ENCODE assay signal across 26 cellular contexts in genomic region chr11:18259259-18259658, GRCh38. TPM values are rescaled to one million over a fixed set of nuclear protein-coding genes. Genes with fewer than 3 reads are reported as not detected.
"Had no signal": no experiment of that assay in that cellular context is flagged by ENCODE, and none has a peak within 500 bp of the region (broad histone marks: within the 10 kb centered on the region; RNA-seq: fewer than 3 reads in every experiment).

No MANE protein-coding gene starts in this region.

- H3K27me3 ChIP-seq: stomach, transverse colon had no signal

- DNase-seq: effector memory CD4-positive, alpha-beta T cell; heart right ventricle; hypothalamus; kidney glomerular epithelial cell; left ventricle myocardium inferior; mesenchymal stem cell; midbrain; naive B cell; nephron progenitor cell; psoas muscle; retina; stimulated activated naive CD4-positive, alpha-beta T cell; stomach; substantia nigra; transverse colon had no signal

- H3K4me1 Mint-ChIP-seq: naive B cell, nephron progenitor cell had no signal

- H3K4me1 ChIP-seq: heart right ventricle, left ventricle myocardium inferior, psoas muscle, transverse colon had no signal

- H3K36me3 Mint-ChIP-seq: naive B cell had no signal

- H3K9me3 ChIP-seq: heart right ventricle, left ventricle myocardium inferior, psoas muscle, stomach, thoracic aorta, transverse colon had no signal

- ATAC-seq: esophagus mucosa, heart right ventricle, sciatic nerve had no signal

- H3K27ac Mint-ChIP-seq: naive B cell, nephron progenitor cell had no signal

- FAIRE-seq: endometrium, frontal cortex, islet of Langerhans, urothelium cell line had no signal

- H3K4me3 ChIP-seq: heart right ventricle, left ventricle myocardium inferior, lung, psoas muscle, stomach, thoracic aorta, transverse colon had no signal

- H3K4me3 Mint-ChIP-seq: naive B cell, nephron progenitor cell had no signal

- H3K36me3 ChIP-seq: heart right ventricle, left ventricle myocardium inferior, stomach, thoracic aorta, transverse colon had no signal

- H3K27ac ChIP-seq: heart right ventricle, left ventricle myocardium inferior, psoas muscle, stomach, thoracic aorta, transverse colon had no signal

- H3K9me3 Mint-ChIP-seq: nephron progenitor cell had no signal

RNA-seq across cellular contexts. Expression of gene SAA1, which starts 6.8 kb away (rescaled TPM):
- total RNA-seq: fibroblast of lung, frontal cortex, glomerular endothelial cell, left ventricle myocardium inferior, skeletal muscle tissue had no signal
- polyA plus RNA-seq: fibroblast of lung had no signal

RNA-seq across cellular contexts. Expression of gene SAA2, which starts 10.8 kb away (rescaled TPM):
- total RNA-seq: fibroblast of lung, glomerular endothelial cell, skeletal muscle tissue had no signal
- polyA plus RNA-seq: fibroblast of lung had no signal

RNA-seq across cellular contexts. Expression of gene SAA4, which starts 22.7 kb away (rescaled TPM):
- total RNA-seq: fibroblast of lung, frontal cortex, glomerular endothelial cell, heart right ventricle, left ventricle myocardium inferior, sciatic nerve, skeletal muscle tissue, stomach, thoracic aorta, transverse colon had no signal
- polyA plus RNA-seq: fibroblast of lung, heart right ventricle had no signal
